8 cellular contexts compared by ENCODE assay signal in the genomic region with DNA sequence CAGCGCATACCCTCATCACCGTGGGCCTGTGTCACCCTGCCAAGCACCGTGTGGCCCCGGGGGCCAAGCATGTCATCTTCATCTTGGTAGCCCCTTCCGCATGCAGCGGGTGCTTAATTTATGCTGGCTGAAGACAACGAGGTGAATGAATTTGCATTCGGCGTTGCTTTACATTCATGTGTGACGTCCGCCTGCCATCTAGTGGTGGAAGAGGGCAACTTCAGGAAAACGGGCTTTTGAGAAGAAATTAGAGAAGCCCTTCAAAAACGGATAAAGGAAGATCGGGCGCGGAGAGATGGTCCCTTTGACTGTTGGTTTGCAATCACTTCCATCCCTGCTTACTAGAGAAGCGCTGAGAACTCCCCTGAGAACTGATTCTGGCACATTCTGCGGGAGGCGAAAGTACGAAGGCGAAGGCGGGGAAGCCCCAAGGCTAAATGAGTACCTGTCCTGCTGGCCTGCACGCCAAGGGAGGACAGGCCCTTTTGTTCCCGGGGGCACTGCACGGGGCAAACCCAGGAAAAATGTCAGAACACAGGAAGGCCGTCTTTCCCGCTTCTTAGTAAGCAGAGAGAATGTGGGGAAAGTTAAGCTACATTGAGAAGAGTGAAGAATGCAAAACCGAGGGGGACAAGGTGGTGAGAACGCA.
DNase-seq lines count a peak whose midpoint lies in the region; ATAC-seq and TF ChIP-seq lines count a peak whose summit lies in the region.

No MANE protein-coding gene starts in this region.

- ATAC-seq in HG02943 (IDR thresholded peaks at IDR 0.05; ENCODE audit: low read depth, unreplicated experiment) (peak; percentile 66), HG02763 (IDR thresholded peaks at IDR 0.05; ENCODE audit: unreplicated experiment) (no peak)

- DNase-seq in NCI-H2171 treated with DMSO at 0.1 percent for 48 hours (lab: John Stamatoyannopoulos, UW) (peak; percentile 49), WERI-Rb-1 (peak; percentile 78), cardiac fibroblast (ENCODE audit: low read depth in 2 of 2) (peak; percentile 77 to 82), kidney tubule cell (ENCODE audit: low spot score) (peak; percentile 70)
- peak; percentile 68 to 71 for DNase-seq in stimulated activated CD4-positive, alpha-beta T cell treated with anti-CD3 and anti-CD28 coated beads, Interleukin-2, amount 100 ng/mL, for 24 hours

- H3K4me3 ChIP-seq in WERI-Rb-1 (ENCODE audit: low read depth, low read length) (no peak overlapping the region), cardiac fibroblast (replicated peaks in 1 of 2; ENCODE audit: low read depth in 2 of 2, low read length in 2 of 2) (no peak overlapping the region)

- peaks cover 8% of the 10 kb centered on the region for H3K9me3 ChIP-seq in WERI-Rb-1 (ENCODE audit: severe bottlenecking)

- H3K36me3 ChIP-seq in WERI-Rb-1, result peaks cover 15% of the 10 kb centered on the region

- TF ChIP-seq CTCF in GM12873 (IDR thresholded peaks at IDR 0.05; ENCODE audit: insufficient read depth, low read depth, low read length, missing control alignments) (peak; percentile 91), WERI-Rb-1 (IDR thresholded peaks at IDR 0.05; ENCODE audit: low read depth, low read length) (peak; percentile 88), cardiac fibroblast (IDR thresholded peaks at IDR 0.05; ENCODE audit: low read depth, low read length) (peak; percentile 89)

- no peaks in the 10 kb centered on the region for H3K27me3 ChIP-seq in WERI-Rb-1 (ENCODE audit: insufficient read depth, low read depth, severe bottlenecking)

- H3K27ac ChIP-seq in WERI-Rb-1, result no peak overlapping the region
